9 cellular contexts compared by ENCODE assay signal in genomic region chr12:52308807-52309425, GRCh38. TPM values are rescaled to one million over a fixed set of nuclear protein-coding genes. Genes with fewer than 3 reads are reported as not detected.
DNase-seq lines count a peak whose midpoint lies in the region; ATAC-seq and TF ChIP-seq lines count a peak whose summit lies in the region.
"Had no signal": no experiment of that assay in that cellular context is flagged by ENCODE, and none has a peak within 500 bp of the region (broad histone marks: within the 10 kb centered on the region; RNA-seq: fewer than 3 reads in every experiment).

No MANE protein-coding gene starts in this region.

- H3K4me1 ChIP-seq in ES-I3 (ENCODE audit: insufficient read depth, low read length), result no peaks in the 10 kb centered on the region; the same call in 1 of the 2 replicates

- peaks cover 94% of the 10 kb centered on the region for H3K27me3 Mint-ChIP-seq in progenitor cell of endocrine pancreas

- TF ChIP-seq CTCF in VCaP (conservative IDR thresholded peaks at IDR 0.05), result no peak
- no peak for TF ChIP-seq CTCF in fibroblast of villous mesenchyme (IDR thresholded peaks at IDR 0.05; ENCODE audit: insufficient read depth, low read depth, low read length)
- no peak for TF ChIP-seq CTCF in progenitor cell of endocrine pancreas (IDR thresholded peaks at IDR 0.05; ENCODE audit: unreplicated experiment)

- H3K27ac Mint-ChIP-seq in progenitor cell of endocrine pancreas, result no peak overlapping the region

- peak overlapping the region; percentile 40 for H3K4me3 ChIP-seq in fibroblast of villous mesenchyme (ENCODE audit: low read depth, low read length)
- H3K4me3 ChIP-seq: K562 had no signal

- H3K36me3 Mint-ChIP-seq in progenitor cell of endocrine pancreas (ENCODE audit: insufficient read depth), result no peaks in the 10 kb centered on the region

- peaks cover 5% of the 10 kb centered on the region for H3K4me1 Mint-ChIP-seq in progenitor cell of endocrine pancreas (ENCODE audit: low read depth)

- H3K9ac ChIP-seq in ES-I3 (ENCODE audit: low read depth, low read length), result peak overlapping the region; percentile 83

- H3K27ac ChIP-seq in VCaP, result peak overlapping the region; percentile 84

- ATAC-seq in GM18858 (IDR thresholded peaks at IDR 0.05; ENCODE audit: unreplicated experiment), result no peak
- ATAC-seq in activated CD4-positive, CD25-positive, alpha-beta regulatory T cell treated with anti-CD3 and anti-CD28 coated beads, Interleukin-2, amount 50 U/mL, for 24 hours, result no peak

- DNase-seq in fibroblast of villous mesenchyme (ENCODE audit: low read depth) (no peak), progenitor cell of endocrine pancreas (ENCODE audit: low spot score, unreplicated experiment) (no peak), NCI-H446 treated with DMSO at 0.1 percent for 48 hours (lab: John Stamatoyannopoulos, UW) (no peak), dedifferentiated amniotic fluid mesenchymal stem cell (ENCODE audit: extremely low spot score) (no peak)

- peak overlapping the region; percentile 73 for H3K4me3 Mint-ChIP-seq in progenitor cell of endocrine pancreas (ENCODE audit: low read depth)

- no peaks in the 10 kb centered on the region for H3K9me3 Mint-ChIP-seq in progenitor cell of endocrine pancreas (ENCODE audit: low read depth)

- H3K9me3 ChIP-seq in ES-I3 (ENCODE audit: control insufficient read depth, insufficient read depth, low read length), result no peaks in the 10 kb centered on the region

- H3K36me3 ChIP-seq in ES-I3 (ENCODE audit: insufficient read depth, low read length), result no peaks in the 10 kb centered on the region

RNA-seq across cellular contexts. Expression of gene KRT83, which starts 12.3 kb away (rescaled TPM):
- total RNA-seq in fibroblast of villous mesenchyme (not detected in 2 replicates), progenitor cell of endocrine pancreas (not detected in 2 replicates)
- total RNA-seq: K562 had no signal

RNA-seq across cellular contexts. Expression of gene KRT81, which starts 17.6 kb away (rescaled TPM):
- not detected in 2 replicates for total RNA-seq in fibroblast of villous mesenchyme
- total RNA-seq in progenitor cell of endocrine pancreas, result not detected in 2 replicates

RNA-seq across cellular contexts. Expression of gene KRT86, which starts 34.5 kb away (rescaled TPM):
- total RNA-seq in fibroblast of villous mesenchyme, result under 0.01 TPM in 1 of 2 replicates, not detected in the other
- not detected in 2 replicates for total RNA-seq in progenitor cell of endocrine pancreas
- total RNA-seq: K562 had no signal

RNA-seq across cellular contexts. Expression of gene KRT85, which starts 58.4 kb away (rescaled TPM):
- total RNA-seq in fibroblast of villous mesenchyme (not detected in 2 replicates), progenitor cell of endocrine pancreas (not detected in 2 replicates)
- total RNA-seq: K562 had no signal
